Comparison of ENCODE assay signal across 15 cellular contexts in genomic region chr9:95105519-95106287, GRCh38.
A peak's percentile ranks its signal among the peaks of the same experiment; 100 is the strongest.
DNase-seq lines count a peak whose midpoint lies in the region; ATAC-seq, FAIRE-seq and TF ChIP-seq lines count a peak whose summit lies in the region.
"Had no signal": no experiment of that assay in that cellular context is flagged by ENCODE, and none has a peak within 500 bp of the region (broad histone marks: within the 10 kb centered on the region; RNA-seq: fewer than 3 reads in every experiment).

No MANE protein-coding gene starts in this region.

- no peak for TF ChIP-seq POLR2A in H54 (IDR thresholded peaks at IDR 0.05; ENCODE audit: low read depth, low read length)

- no peak for DNase-seq in WTC11 (ENCODE audit: low spot score)
- no peak for DNase-seq in endothelial cell (ENCODE audit: low spot score)
- peak; percentile 53 for DNase-seq in mesenteric fat pad (ENCODE audit: low spot score)
- DNase-seq in upper lobe of right lung = peak; percentile 35
- no peak for DNase-seq in H54 (ENCODE audit: insufficient read length, low spot score)
- no peak for DNase-seq in NCI-H2029 treated with DMSO at 0.1 percent for 48 hours (lab: John Stamatoyannopoulos, UW)
- no peak for DNase-seq in naive thymus-derived CD8-positive, alpha-beta T cell
- DNase-seq: activated CD4-positive, alpha-beta memory T cell treated with anti-CD3 and anti-CD28 coated beads, Interleukin-2, amount 10 ng/mL, durations not matched to agents 7 days and 5 days; NCI-H1092 treated with DMSO at 0.1 percent for 48 hours; NCI-H774; stimulated activated CD4-positive, alpha-beta T cell treated with anti-CD3 and anti-CD28 coated beads, Interleukin-4, amount 100 ng/mL, for 24 hours; stimulated activated CD8-positive, alpha-beta memory T cell treated with anti-CD3 and anti-CD28 coated beads, Interleukin-4, amount 100 ng/mL, for 48 hours had no signal

- no peak for FAIRE-seq in H54 (lab: Jason Lieb, UNC)
- FAIRE-seq: islet of Langerhans had no signal

- H3K36me3 Mint-ChIP-seq in WTC11 (0 out of 2 replicates have a peak, but pooled peaks cover 4% of the 10 kb centered on the region), endothelial cell (ENCODE audit: low read depth, unreplicated experiment) (peaks cover 4% of the 10 kb centered on the region)
- H3K36me3 Mint-ChIP-seq in naive thymus-derived CD8-positive, alpha-beta T cell = peaks cover 2 to 15% (median 4%) of the 10 kb centered on the region in 3 donors

- intact Hi-C loops in upper lobe of right lung (cut with DNase I) = no loop called here

- H3K4me3 Mint-ChIP-seq in WTC11 (no peak overlapping the region), endothelial cell (ENCODE audit: unreplicated experiment) (no peak overlapping the region)
- H3K4me3 Mint-ChIP-seq in naive thymus-derived CD8-positive, alpha-beta T cell = no peak overlapping the region
- H3K4me3 Mint-ChIP-seq: activated CD4-positive, alpha-beta memory T cell treated with anti-CD3 and anti-CD28 coated beads, Interleukin-2, amount 10 ng/mL, durations not matched to agents 7 days and 5 days had no signal

- POLR2A ChIA-PET in WTC11 (lab: Charles Lee) = no interaction called here
- POLR2A ChIA-PET in naive thymus-derived CD8-positive, alpha-beta T cell (lab: Charles Lee) = no interaction called here

- no peaks in the 10 kb centered on the region for H3K4me1 ChIP-seq in upper lobe of right lung

- no peaks in the 10 kb centered on the region for H3K27me3 ChIP-seq in upper lobe of right lung
- H3K27me3 ChIP-seq: BLaER1, neutrophil had no signal

- H3K4me1 Mint-ChIP-seq in WTC11 (peaks cover 13% of the 10 kb centered on the region), endothelial cell (ENCODE audit: unreplicated experiment) (no peaks in the 10 kb centered on the region)
- H3K4me1 Mint-ChIP-seq in naive thymus-derived CD8-positive, alpha-beta T cell = peaks cover 0 to 2% (median 0%) of the 10 kb centered on the region in 4 donors
- H3K4me1 Mint-ChIP-seq: activated CD4-positive, alpha-beta memory T cell treated with anti-CD3 and anti-CD28 coated beads, Interleukin-2, amount 10 ng/mL, durations not matched to agents 7 days and 5 days had no signal

- H3K27ac ChIP-seq in upper lobe of right lung = no peak overlapping the region
- H3K27ac ChIP-seq: BLaER1, neutrophil had no signal

- CTCF ChIA-PET in WTC11 (lab: Charles Lee) = interaction anchor here (4.0 kb wide), 1 partner anchor 26 kb away, joined by 25 read pairs; no protein-coding TSS in a partner anchor

- no peak overlapping the region for H3K4me3 ChIP-seq in upper lobe of right lung
- H3K4me3 ChIP-seq: BLaER1 had no signal

- TF ChIP-seq CTCF in WTC11 (IDR thresholded peaks at IDR 0.05) (no peak), endothelial cell (IDR thresholded peaks at IDR 0.05; ENCODE audit: unreplicated experiment) (no peak), upper lobe of right lung (IDR thresholded peaks at IDR 0.05) (no peak)

- H3K9me3 Mint-ChIP-seq in WTC11 = no peaks in the 10 kb centered on the region
- H3K9me3 Mint-ChIP-seq in endothelial cell (ENCODE audit: unreplicated experiment) = no peaks in the 10 kb centered on the region
- H3K9me3 Mint-ChIP-seq in naive thymus-derived CD8-positive, alpha-beta T cell = no peaks in the 10 kb centered on the region
- H3K9me3 Mint-ChIP-seq: activated CD4-positive, alpha-beta memory T cell treated with anti-CD3 and anti-CD28 coated beads, Interleukin-2, amount 10 ng/mL, durations not matched to agents 7 days and 5 days had no signal

- H3K36me3 ChIP-seq in upper lobe of right lung = peaks cover 38% of the 10 kb centered on the region
- H3K36me3 ChIP-seq: neutrophil had no signal

- H3K27me3 Mint-ChIP-seq in WTC11 (ENCODE audit: low read depth) (no peaks in the 10 kb centered on the region), endothelial cell (ENCODE audit: unreplicated experiment) (no peaks in the 10 kb centered on the region)
- no peaks in the 10 kb centered on the region for H3K27me3 Mint-ChIP-seq in naive thymus-derived CD8-positive, alpha-beta T cell
- H3K27me3 Mint-ChIP-seq: activated CD4-positive, alpha-beta memory T cell treated with anti-CD3 and anti-CD28 coated beads, Interleukin-2, amount 10 ng/mL, durations not matched to agents 7 days and 5 days had no signal

- no peaks in the 10 kb centered on the region for H3K9me3 ChIP-seq in upper lobe of right lung
- H3K9me3 ChIP-seq: BLaER1, neutrophil had no signal

- peak overlapping the region; percentile 8 for H3K27ac Mint-ChIP-seq in WTC11
- H3K27ac Mint-ChIP-seq in endothelial cell (ENCODE audit: unreplicated experiment) = peak overlapping the region; percentile 67
- H3K27ac Mint-ChIP-seq in naive thymus-derived CD8-positive, alpha-beta T cell = no peak overlapping the region
- H3K27ac Mint-ChIP-seq: activated CD4-positive, alpha-beta memory T cell treated with anti-CD3 and anti-CD28 coated beads, Interleukin-2, amount 10 ng/mL, durations not matched to agents 7 days and 5 days had no signal

- ATAC-seq in WTC11 = no peak
- ATAC-seq in upper lobe of right lung = no peak
- no peak for ATAC-seq in naive thymus-derived CD8-positive, alpha-beta T cell

TF ChIP-seq in WTC11, 78 proteins besides CTCF, POLR2A, EP300 and RAD21 (continues in another document):
- TF ChIP-seq JAZF1 (CRISPR knock-in tag; IDR thresholded peaks at IDR 0.05) (no peak), ZNF396 (CRISPR knock-in tag; IDR thresholded peaks at IDR 0.05; ENCODE audit: borderline replicate concordance) (no peak), CBFB (CRISPR knock-in tag; IDR thresholded peaks at IDR 0.05; ENCODE audit: low read depth) (no peak), ATF2 (CRISPR knock-in tag; IDR thresholded peaks at IDR 0.05; ENCODE audit: borderline replicate concordance, low read depth) (no peak), GRHL2 (CRISPR knock-in tag; IDR thresholded peaks at IDR 0.05; ENCODE audit: insufficient replicate concordance, severe bottlenecking) (no peak), SMAD4 (CRISPR knock-in tag; IDR thresholded peaks at IDR 0.05) (no peak), KAT7 (CRISPR knock-in tag; IDR thresholded peaks at IDR 0.05; ENCODE audit: borderline replicate concordance) (no peak), ZNF532 (CRISPR knock-in tag; IDR thresholded peaks at IDR 0.05; ENCODE audit: borderline replicate concordance) (no peak), RELA (CRISPR knock-in tag; IDR thresholded peaks at IDR 0.05; ENCODE audit: borderline replicate concordance) (no peak), CREM (CRISPR knock-in tag; IDR thresholded peaks at IDR 0.05) (no peak), MXD4 (CRISPR knock-in tag; IDR thresholded peaks at IDR 0.05; ENCODE audit: borderline replicate concordance) (no peak)

Comparison
In these comparisons a context has a peak if more than half of its experiments do, and no peak if none do; other contexts are left out.
1. DNase-seq: peak in mesenteric fat pad (single experiment) and upper lobe of right lung (single experiment); none in WTC11 (single experiment), endothelial cell (single experiment), H54 (single experiment), NCI-H2029 treated with DMSO at 0.1 percent for 48 hours (single experiment) and naive thymus-derived CD8-positive, alpha-beta T cell (0 of 10).
2. H3K27ac Mint-ChIP-seq: peak in WTC11 (single experiment) and endothelial cell (single experiment); none in naive thymus-derived CD8-positive, alpha-beta T cell (0 of 10).